16 cellular contexts compared by ENCODE assay signal in the genomic region with DNA sequence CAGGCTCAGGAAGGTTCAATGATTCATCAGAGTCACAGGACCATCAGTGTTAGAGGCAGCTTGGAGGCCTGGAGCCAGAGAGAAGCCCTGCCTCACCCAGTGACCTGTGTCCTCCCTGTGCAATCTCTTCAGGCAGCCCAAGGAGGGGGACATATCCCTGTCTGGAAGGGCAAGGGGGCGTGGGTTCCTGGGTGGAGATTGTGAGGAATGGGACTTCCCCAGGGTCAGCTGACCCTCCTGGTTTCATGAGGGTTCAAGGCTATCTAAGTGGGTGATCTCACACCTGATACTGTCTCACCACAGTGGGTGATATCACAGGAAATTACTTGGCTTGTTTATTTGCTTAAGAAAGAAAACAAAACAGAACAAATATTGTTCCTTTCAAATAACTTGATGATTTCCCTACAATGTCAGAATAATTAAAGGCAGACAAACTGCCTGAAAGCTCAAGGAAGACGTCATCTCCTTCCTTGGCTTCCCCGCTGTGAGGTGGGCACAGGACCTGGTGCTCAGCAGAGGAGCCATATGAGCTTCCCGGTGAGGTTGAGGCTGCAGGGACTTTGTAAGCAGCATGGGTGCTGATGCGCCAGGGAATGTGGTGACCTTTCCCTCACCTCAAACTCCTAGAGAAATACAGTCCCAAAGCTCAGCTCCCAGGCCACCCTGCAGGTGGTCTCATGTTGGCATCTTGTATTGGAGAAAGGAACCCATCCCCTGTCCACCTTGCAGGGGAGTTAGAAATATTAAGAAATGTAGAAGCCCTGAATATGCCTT.
A peak's percentile ranks its signal among the peaks of the same experiment; 100 is the strongest.
DNase-seq lines count a peak whose midpoint lies in the region; ATAC-seq lines count a peak whose summit lies in the region.
"Had no signal": no experiment of that assay in that cellular context is flagged by ENCODE, and none has a peak within 500 bp of the region (broad histone marks: within the 10 kb centered on the region; RNA-seq: fewer than 3 reads in every experiment).

No MANE protein-coding gene starts in this region.

- no peak overlapping the region for H3K4me3 ChIP-seq in aorta (ENCODE audit: low read length in 2 of 2)
- H3K4me3 ChIP-seq: GM12878, GM23248 had no signal

- no peaks in the 10 kb centered on the region for H3K9me3 ChIP-seq in aorta (ENCODE audit: control insufficient read depth, low read length)

- peak; percentile 15 for ATAC-seq in stimulated activated naive CD8-positive, alpha-beta T cell treated with anti-CD3 and anti-CD28 coated beads, Interleukin-15, amount 100 ng/mL, for 72 hours
- ATAC-seq in stimulated activated naive CD8-positive, alpha-beta T cell treated with anti-CD3 and anti-CD28 coated beads, Interleukin-15, Interleukin-2, amounts not matched to agents 100 U/mL and 50 U/mL, for 24 hours = no peak
- ATAC-seq in left colon (peak; percentile 49), aorta (ENCODE audit: low FRiP score) (peak; percentile 29), GM21360 (IDR thresholded peaks at IDR 0.05; ENCODE audit: unreplicated experiment) (no peak), GM19395 (IDR thresholded peaks at IDR 0.05; ENCODE audit: unreplicated experiment) (no peak)
- ATAC-seq: GM12878 had no signal

- H3K4me3 Mint-ChIP-seq in stimulated activated naive CD8-positive, alpha-beta T cell treated with anti-CD3 and anti-CD28 coated beads, Interleukin-15, amount 100 ng/mL, for 72 hours = no peak overlapping the region

- no peaks in the 10 kb centered on the region for H3K36me3 ChIP-seq in aorta (ENCODE audit: control insufficient read depth in 1 of 2, insufficient read depth in 2 of 2, low read length in 1 of 2)

- DNase-seq in stimulated activated naive CD8-positive, alpha-beta T cell treated with anti-CD3 and anti-CD28 coated beads, Interleukin-15, amount 100 ng/mL, for 72 hours = no peak
- DNase-seq in stimulated activated naive CD8-positive, alpha-beta T cell treated with anti-CD3 and anti-CD28 coated beads, Interleukin-15, Interleukin-2, amounts not matched to agents 100 U/mL and 50 U/mL, for 24 hours = no peak
- DNase-seq in T-helper 9 cell (peak; percentile 8), left colon (no peak), aorta (no peak), COR-L47 (lab: John Stamatoyannopoulos, UW) (no peak)
- DNase-seq: GM23248, MV-4-11, NCI-H1417 treated with DMSO at 0.1 percent for 48 hours, NCI-H2029, NCI-H2171 treated with DMSO at 0.1 percent for 48 hours, NCI-H510A, RPMI8226 had no signal

- no peaks in the 10 kb centered on the region for H3K27me3 ChIP-seq in aorta (ENCODE audit: control insufficient read depth in 1 of 2, insufficient read depth in 2 of 2, low read length in 1 of 2)

- 84 to 88% methylated on average over 5 of the region's 5 CpGs for WGBS in aorta, 2 donors

- H3K9me3 Mint-ChIP-seq in stimulated activated naive CD8-positive, alpha-beta T cell treated with anti-CD3 and anti-CD28 coated beads, Interleukin-15, amount 100 ng/mL, for 72 hours = no peaks in the 10 kb centered on the region

- intact Hi-C loops in left colon (cut with DNase I, micrococcal nuclease) = no loop called here
- intact Hi-C loops in aorta (cut with DNase I) = no loop called here

- peaks cover 12% of the 10 kb centered on the region for H3K4me1 Mint-ChIP-seq in stimulated activated naive CD8-positive, alpha-beta T cell treated with anti-CD3 and anti-CD28 coated beads, Interleukin-15, amount 100 ng/mL, for 72 hours

- no peaks in the 10 kb centered on the region for H3K27me3 Mint-ChIP-seq in stimulated activated naive CD8-positive, alpha-beta T cell treated with anti-CD3 and anti-CD28 coated beads, Interleukin-15, amount 100 ng/mL, for 72 hours

- H3K4me1 ChIP-seq in aorta (ENCODE audit: control insufficient read depth in 1 of 2, insufficient read depth in 2 of 2, low read length in 2 of 2) = no peaks in the 10 kb centered on the region

- H3K27ac ChIP-seq in aorta (ENCODE audit: low read depth in 1 of 2, low read length in 2 of 2) = no peak overlapping the region
- H3K27ac ChIP-seq: GM23248 had no signal

- no peak overlapping the region for H3K27ac Mint-ChIP-seq in stimulated activated naive CD8-positive, alpha-beta T cell treated with anti-CD3 and anti-CD28 coated beads, Interleukin-15, amount 100 ng/mL, for 72 hours

Comparison
In these comparisons a context has a peak if more than half of its experiments do, and no peak if none do; other contexts are left out.
1. ATAC-seq: peak in stimulated activated naive CD8-positive, alpha-beta T cell treated with anti-CD3 and anti-CD28 coated beads, Interleukin-15, amount 100 ng/mL, for 72 hours (single experiment), left colon (single experiment) and aorta (single experiment); none in stimulated activated naive CD8-positive, alpha-beta T cell treated with anti-CD3 and anti-CD28 coated beads, Interleukin-15, Interleukin-2, amounts not matched to agents 100 U/mL and 50 U/mL, for 24 hours (single experiment), GM21360 (single experiment) and GM19395 (single experiment).